In the genomic region with DNA sequence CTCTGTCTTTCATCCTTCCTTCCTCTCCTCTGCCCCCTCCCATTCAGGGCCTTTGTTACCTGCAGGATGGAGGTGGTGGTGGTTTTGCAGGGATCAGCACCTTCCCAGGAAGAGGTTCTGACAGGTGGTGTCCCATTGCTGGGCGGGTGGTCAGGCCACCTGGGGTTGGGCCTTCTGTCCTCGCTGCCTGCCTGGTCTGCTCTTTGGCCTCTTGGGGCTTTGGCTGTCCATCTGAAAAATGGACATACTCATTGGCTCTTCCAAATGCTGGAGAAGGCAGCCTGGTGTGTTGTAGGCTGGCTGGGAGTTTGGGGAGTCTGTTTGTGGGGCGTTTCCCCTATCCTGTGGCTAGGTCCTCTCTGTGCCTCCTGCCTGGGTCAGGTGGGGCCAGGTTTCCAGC, we compare ENCODE assay signal across 16 cellular contexts. TPM values are rescaled to one million over a fixed set of nuclear protein-coding genes. Genes with fewer than 3 reads are reported as not detected.
A peak's percentile ranks its signal among the peaks of the same experiment; 100 is the strongest.
DNase-seq lines count a peak whose midpoint lies in the region; ATAC-seq and TF ChIP-seq lines count a peak whose summit lies in the region.
"Had no signal": no experiment of that assay in that cellular context is flagged by ENCODE, and none has a peak within 500 bp of the region (broad histone marks: within the 10 kb centered on the region; RNA-seq: fewer than 3 reads in every experiment).

No MANE protein-coding gene starts in this region.

- peaks cover 79 to 87% (median 82%) of the 10 kb centered on the region in 10 experiments for H3K4me1 ChIP-seq in BLaER1 treated with 17β-estradiol and CSF1 and Interleukin-3, amounts not matched to agents 10 nM and 100 nM
- H3K4me1 ChIP-seq in adrenal gland (replicated peaks in 1 of 2) (peaks cover 74 to 84% of the 10 kb centered on the region in 2 donors), left ventricle myocardium inferior (peaks cover 90% of the 10 kb centered on the region), trophoblast cell (ENCODE audit: control insufficient read depth in 1 of 2, insufficient read depth in 2 of 2, low read length in 2 of 2) (peaks cover 30 to 33% of the 10 kb centered on the region in 2 experiments)

- no peak overlapping the region for H2AFZ ChIP-seq in trophoblast cell (ENCODE audit: insufficient read depth, low read length, poor library complexity)

- peak overlapping the region in 1 of 11 experiments; percentile 3; a peak in 1 of 22 replicates for H3K27ac ChIP-seq in BLaER1 treated with 17β-estradiol and CSF1 and Interleukin-3, amounts not matched to agents 10 nM and 100 nM
- H3K27ac ChIP-seq in adrenal gland, result peak overlapping the region in 4 of 5 donors; percentile 81 to 95 (median 92)
- H3K27ac ChIP-seq in left ventricle myocardium inferior (replicated peaks), result peak overlapping the region; percentile 93
- no peak overlapping the region for H3K27ac ChIP-seq in trophoblast cell (ENCODE audit: low read depth, low read length)

- peaks cover 80 to 88% (median 87%) of the 10 kb centered on the region in 11 experiments for H4K20me1 ChIP-seq in BLaER1 treated with 17β-estradiol and CSF1 and Interleukin-3, amounts not matched to agents 10 nM and 100 nM

- peak overlapping the region; percentile 48 for H3K4ac ChIP-seq in trophoblast cell (ENCODE audit: low read depth, low read length)

- peak overlapping the region in 3 of 10 experiments; percentile 15 to 97 (median 93); a peak in 1 of 20 replicates for H3K4me3 ChIP-seq in BLaER1 treated with 17β-estradiol and CSF1 and Interleukin-3, amounts not matched to agents 10 nM and 100 nM
- no peak overlapping the region for H3K4me3 ChIP-seq in adrenal gland
- H3K4me3 ChIP-seq in left ventricle myocardium inferior, result peak overlapping the region; percentile 91
- H3K4me3 ChIP-seq in trophoblast cell (ENCODE audit: low read depth, low read length), result no peak overlapping the region

- ATAC-seq in activated T-cell treated with anti-CD3 and anti-CD28 coated beads, Interleukin-2, amount 50 U/mL, for 72 hours (replicated peaks in 1 of 2), result no peak
- no peak for ATAC-seq in HG02884 (IDR thresholded peaks at IDR 0.05; ENCODE audit: unreplicated experiment)
- ATAC-seq: Panc1 had no signal

- H2BK120ac ChIP-seq in trophoblast cell (ENCODE audit: insufficient read depth, low read length, poor library complexity), result no peak overlapping the region

- H3K36me3 ChIP-seq in BLaER1 treated with 17β-estradiol and CSF1 and Interleukin-3, amounts not matched to agents 10 nM and 100 nM, result peaks cover 0 to 20% (median 0%) of the 10 kb centered on the region in 11 experiments; a peak in 1 of 22 replicates
- H3K36me3 ChIP-seq in adrenal gland (replicated peaks in 1 of 2), result no peaks in the 10 kb centered on the region
- no peaks in the 10 kb centered on the region for H3K36me3 ChIP-seq in left ventricle myocardium inferior
- no peaks in the 10 kb centered on the region for H3K36me3 ChIP-seq in trophoblast cell (ENCODE audit: control insufficient read depth in 1 of 2, insufficient read depth in 2 of 2, low read length in 2 of 2)

- no peaks in the 10 kb centered on the region for H3K27me3 ChIP-seq in BLaER1 treated with 17β-estradiol and CSF1 and Interleukin-3, amounts not matched to agents 10 nM and 100 nM
- H3K27me3 ChIP-seq in adrenal gland, result no peaks in the 10 kb centered on the region
- no peaks in the 10 kb centered on the region for H3K27me3 ChIP-seq in left ventricle myocardium inferior (ENCODE audit: low read depth)
- no peaks in the 10 kb centered on the region for H3K27me3 ChIP-seq in trophoblast cell (ENCODE audit: insufficient read depth, low read length)

- intact Hi-C loops in adrenal gland (cut with DNase I) (loop anchor here in 1 of 2 donors (5.0 kb wide), 2 partner anchors 42 to 102 kb away; no protein-coding TSS in a partner anchor), left ventricle myocardium inferior (cut with micrococcal nuclease) (no loop called here)

- H3K9me3 Mint-ChIP-seq in activated T-cell treated with anti-CD3 and anti-CD28 coated beads, Interleukin-2, amount 50 U/mL, for 72 hours, result no peaks in the 10 kb centered on the region
- H3K9me3 Mint-ChIP-seq: activated B cell treated with CpG ODN at 0.5 μM for 24 hours; activated T-helper 2 cell treated with anti-CD3 and anti-CD28 coated beads, Interferon-gamma antibody, Interleukin-2, Interleukin-4, amounts not matched to agents 10 μg/mL and 5 μg/mL and 100 μg/mL, durations not matched to agents 14 hours and 24 hours and 36 hours had no signal

- H2BK5ac ChIP-seq in trophoblast cell (ENCODE audit: low read depth, low read length, poor library complexity), result no peak overlapping the region

- peak overlapping the region in 9 of 11 experiments; percentile 15 to 95 (median 93); a peak in 14 of 22 replicates for H3K9ac ChIP-seq in BLaER1 treated with 17β-estradiol and CSF1 and Interleukin-3, amounts not matched to agents 10 nM and 100 nM
- no peak overlapping the region for H3K9ac ChIP-seq in trophoblast cell (ENCODE audit: low read length)

- no peak overlapping the region for H2BK12ac ChIP-seq in trophoblast cell (ENCODE audit: low read length)

- H4K91ac ChIP-seq in trophoblast cell (ENCODE audit: low read depth, low read length), result no peak overlapping the region

- TF ChIP-seq CTCF in adrenal gland (IDR thresholded peaks at IDR 0.05) (no peak), left ventricle myocardium inferior (IDR thresholded peaks at IDR 0.05; ENCODE audit: borderline replicate concordance) (no peak)

- 51 to 82% (median 71%) methylated on average over 2 to 3 of the region's 3 CpGs for WGBS in adrenal gland, 4 donors
- WGBS in trophoblast cell (ENCODE audit: extremely low coverage, insufficient coverage, insufficient read length), result no CpG with 5 or more reads among the region's 3 CpGs

- no peak overlapping the region for H2AK5ac ChIP-seq in trophoblast cell (ENCODE audit: low read length)

- H3K23ac ChIP-seq in trophoblast cell (ENCODE audit: low read length), result no peak overlapping the region

- no peak overlapping the region for H3K4me3 Mint-ChIP-seq in activated T-cell treated with anti-CD3 and anti-CD28 coated beads, Interleukin-2, amount 50 U/mL, for 72 hours
- H3K4me3 Mint-ChIP-seq: activated B cell treated with CpG ODN at 0.5 μM for 24 hours had no signal

- TF ChIP-seq POLR2A in adrenal gland (IDR thresholded peaks at IDR 0.05), result no peak

- H3K4me1 Mint-ChIP-seq in activated T-cell treated with anti-CD3 and anti-CD28 coated beads, Interleukin-2, amount 50 U/mL, for 72 hours (ENCODE audit: low read depth), result no peaks in the 10 kb centered on the region

- no peaks in the 10 kb centered on the region for H3K9me3 ChIP-seq in BLaER1 treated with 17β-estradiol and CSF1 and Interleukin-3, amounts not matched to agents 10 nM and 100 nM (replicated peaks in 1 of 11)
- H3K9me3 ChIP-seq in adrenal gland (replicated peaks in 1 of 3) (no peaks in the 10 kb centered on the region), left ventricle myocardium inferior (replicated peaks) (no peaks in the 10 kb centered on the region), trophoblast cell (ENCODE audit: insufficient read depth, low read depth, low read length) (peaks cover 1% of the 10 kb centered on the region)

- no peak overlapping the region for H4K12ac ChIP-seq in trophoblast cell (ENCODE audit: low read depth, low read length)

- no peak overlapping the region for H3K18ac ChIP-seq in trophoblast cell (ENCODE audit: low read length)

- peaks cover 8% of the 10 kb centered on the region for H3K27me3 Mint-ChIP-seq in activated T-cell treated with anti-CD3 and anti-CD28 coated beads, Interleukin-2, amount 50 U/mL, for 72 hours (ENCODE audit: low read depth)
- H3K27me3 Mint-ChIP-seq: activated B cell treated with CpG ODN at 0.5 μM for 24 hours had no signal

- peaks cover 12% of the 10 kb centered on the region for H3K79me1 ChIP-seq in trophoblast cell (ENCODE audit: low read length)

- H3K36me3 Mint-ChIP-seq in activated T-cell treated with anti-CD3 and anti-CD28 coated beads, Interleukin-2, amount 50 U/mL, for 72 hours (ENCODE audit: insufficient read depth in 2 of 2), result no peaks in the 10 kb centered on the region

- peak overlapping the region; percentile 90 to 100 (median 98) for H3K4me2 ChIP-seq in BLaER1 treated with 17β-estradiol and CSF1 and Interleukin-3, amounts not matched to agents 10 nM and 100 nM
- no peak overlapping the region for H3K4me2 ChIP-seq in trophoblast cell (ENCODE audit: low read length)

- H3K79me2 ChIP-seq in trophoblast cell (ENCODE audit: control insufficient read depth, insufficient read depth, low read length, poor library complexity), result peaks cover 52% of the 10 kb centered on the region

- no peak overlapping the region for H3K14ac ChIP-seq in trophoblast cell (ENCODE audit: low read length)

- H3K27ac Mint-ChIP-seq in activated T-cell treated with anti-CD3 and anti-CD28 coated beads, Interleukin-2, amount 50 U/mL, for 72 hours, result no peak overlapping the region
- H3K27ac Mint-ChIP-seq: activated B cell treated with CpG ODN at 0.5 μM for 24 hours; activated T-helper 2 cell treated with anti-CD3 and anti-CD28 coated beads, Interferon-gamma antibody, Interleukin-2, Interleukin-4, amounts not matched to agents 10 μg/mL and 5 μg/mL and 100 μg/mL, durations not matched to agents 14 hours and 24 hours and 36 hours had no signal

- DNase-seq in adrenal gland (peak in 2 of 7 donors; percentile 6 to 17), left ventricle myocardium inferior (peak; percentile 6), trophoblast cell (no peak), NCI-H2196 treated with DMSO at 0.1 percent for 48 hours (lab: John Stamatoyannopoulos, UW; ENCODE audit: unreplicated experiment) (no peak)
- DNase-seq in activated T-cell treated with anti-CD3 and anti-CD28 coated beads, Interleukin-2, amount 50 U/mL, for 72 hours, result no peak
- DNase-seq in stimulated activated naive CD4-positive, alpha-beta T cell treated with Interleukin-2 at 50 U/mL for 16 hours (lab: John Stamatoyannopoulos, UW), result no peak
- DNase-seq: activated B cell treated with CpG ODN at 0.5 μM for 24 hours; dermis blood vessel endothelial cell; HCEC 1CT; NCI-H2081 treated with DMSO at 0.1 percent for 48 hours; NCI-H774; stimulated activated CD4-positive, alpha-beta T cell treated with anti-CD3 and anti-CD28 coated beads, Interleukin-2, amount 100 ng/mL, for 48 hours had no signal

- no peak overlapping the region for H4K8ac ChIP-seq in trophoblast cell (ENCODE audit: low read depth, low read length)

RNA-seq across cellular contexts. Expression of a gene that starts 4.3 kb away (rescaled TPM):
- total RNA-seq in adrenal gland, result 100 to 1,000 TPM in 4 of 8 donors, 10 to 100 TPM in 4; 64.2 to 114 (median 94.7) TPM
- polyA plus RNA-seq in adrenal gland, result 10 to 100 TPM; 16.1 to 72.9 (median 31.6) TPM
- 57.1 TPM for total RNA-seq in left ventricle myocardium inferior
- polyA plus RNA-seq in trophoblast cell (2013), result 31.7 and 33.2 TPM in 2 replicates
- total RNA-seq in activated T-cell treated with anti-CD3 and anti-CD28 coated beads, Interleukin-2, amount 50 U/mL, for 72 hours, result 10 to 100 TPM in 1 of 2 donors, 1 to 10 TPM in 1; 4.9 to 12.4 TPM
